1 cellular context compared by ENCODE assay signal in the genomic region with DNA sequence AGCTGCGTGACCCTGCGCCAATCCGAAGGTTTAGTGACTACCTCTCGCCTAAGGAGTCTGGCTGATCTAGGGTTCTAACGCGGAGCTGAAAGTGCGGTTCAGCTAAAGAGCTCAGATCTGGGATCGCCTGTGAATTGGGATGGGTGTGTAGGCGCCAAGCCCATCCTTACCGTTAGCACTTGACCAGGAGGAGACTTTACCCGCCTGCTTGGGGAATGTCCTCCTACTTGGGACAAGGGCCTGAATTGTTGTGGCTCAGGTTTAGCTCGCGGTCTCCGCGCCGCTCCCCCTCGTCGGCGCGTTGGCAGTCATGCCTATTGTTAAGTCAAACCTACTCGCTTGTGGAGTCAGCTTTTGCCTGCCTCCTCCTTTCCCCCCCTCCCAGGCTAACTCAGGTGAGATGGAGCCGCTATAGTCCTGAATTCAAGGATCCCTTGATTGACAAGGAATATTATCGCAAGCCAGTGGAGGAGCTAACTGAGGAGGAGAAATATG.
TF ChIP-seq lines count a peak whose summit lies in the region.

No MANE protein-coding gene starts in this region.

TF ChIP-seq in HepG2, 621 proteins besides CTCF, POLR2A, EP300 and RAD21 (continued from another document):
- TF ChIP-seq, protein P1, sequence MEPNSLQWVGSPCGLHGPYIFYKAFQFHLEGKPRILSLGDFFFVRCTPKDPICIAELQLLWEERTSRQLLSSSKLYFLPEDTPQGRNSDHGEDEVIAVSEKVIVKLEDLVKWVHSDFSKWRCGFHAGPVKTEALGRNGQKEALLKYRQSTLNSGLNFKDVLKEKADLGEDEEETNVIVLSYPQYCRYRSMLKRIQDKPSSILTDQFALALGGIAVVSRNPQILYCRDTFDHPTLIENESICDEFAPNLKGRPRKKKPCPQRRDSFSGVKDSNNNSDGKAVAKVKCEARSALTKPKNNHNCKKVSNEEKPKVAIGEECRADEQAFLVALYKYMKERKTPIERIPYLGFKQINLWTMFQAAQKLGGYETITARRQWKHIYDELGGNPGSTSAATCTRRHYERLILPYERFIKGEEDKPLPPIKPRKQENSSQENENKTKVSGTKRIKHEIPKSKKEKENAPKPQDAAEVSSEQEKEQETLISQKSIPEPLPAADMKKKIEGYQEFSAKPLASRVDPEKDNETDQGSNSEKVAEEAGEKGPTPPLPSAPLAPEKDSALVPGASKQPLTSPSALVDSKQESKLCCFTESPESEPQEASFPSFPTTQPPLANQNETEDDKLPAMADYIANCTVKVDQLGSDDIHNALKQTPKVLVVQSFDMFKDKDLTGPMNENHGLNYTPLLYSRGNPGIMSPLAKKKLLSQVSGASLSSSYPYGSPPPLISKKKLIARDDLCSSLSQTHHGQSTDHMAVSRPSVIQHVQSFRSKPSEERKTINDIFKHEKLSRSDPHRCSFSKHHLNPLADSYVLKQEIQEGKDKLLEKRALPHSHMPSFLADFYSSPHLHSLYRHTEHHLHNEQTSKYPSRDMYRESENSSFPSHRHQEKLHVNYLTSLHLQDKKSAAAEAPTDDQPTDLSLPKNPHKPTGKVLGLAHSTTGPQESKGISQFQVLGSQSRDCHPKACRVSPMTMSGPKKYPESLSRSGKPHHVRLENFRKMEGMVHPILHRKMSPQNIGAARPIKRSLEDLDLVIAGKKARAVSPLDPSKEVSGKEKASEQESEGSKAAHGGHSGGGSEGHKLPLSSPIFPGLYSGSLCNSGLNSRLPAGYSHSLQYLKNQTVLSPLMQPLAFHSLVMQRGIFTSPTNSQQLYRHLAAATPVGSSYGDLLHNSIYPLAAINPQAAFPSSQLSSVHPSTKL (CRISPR knock-in tag; IDR thresholded peaks at IDR 0.05), result 0 out of 2 replicates have a peak, but pooled peaks have one; percentile 1
- TF ChIP-seq FOXO1 (CRISPR knock-in tag; IDR thresholded peaks at IDR 0.05) (0 out of 2 replicates have a peak, but pooled peaks have one; percentile 8), GLMP (CRISPR knock-in tag; IDR thresholded peaks at IDR 0.05; ENCODE audit: borderline replicate concordance) (no peak), NAIF1 (CRISPR knock-in tag; IDR thresholded peaks at IDR 0.05; ENCODE audit: borderline replicate concordance) (peak; percentile 71; the same call in 1 of the 2 replicates), PHF20 (CRISPR knock-in tag; IDR thresholded peaks at IDR 0.05) (no peak), NFYC (CRISPR knock-in tag; IDR thresholded peaks at IDR 0.05) (0 out of 2 replicates have a peak, but pooled peaks have one; percentile 3), ZNF335 (CRISPR knock-in tag; IDR thresholded peaks at IDR 0.05) (no peak), LCORL (IDR thresholded peaks at IDR 0.05) (no peak), LCORL (CRISPR knock-in tag; IDR thresholded peaks at IDR 0.05) (0 out of 2 replicates have a peak, but pooled peaks have one; percentile 7), STAT5B (CRISPR knock-in tag; IDR thresholded peaks at IDR 0.05) (0 out of 2 replicates have a peak, but pooled peaks have one; percentile 0), ZNF337 (CRISPR knock-in tag; IDR thresholded peaks at IDR 0.05; ENCODE audit: borderline replicate concordance, low read depth) (no peak), ZSCAN21 (CRISPR knock-in tag; IDR thresholded peaks at IDR 0.05; ENCODE audit: borderline replicate concordance) (no peak), ZSCAN5A (CRISPR knock-in tag; IDR thresholded peaks at IDR 0.05; ENCODE audit: borderline replicate concordance) (no peak), ETV6 (CRISPR knock-in tag; conservative IDR thresholded peaks at IDR 0.05) (peak; percentile 40; the same call in 1 of the 2 replicates), KLF9 (CRISPR knock-in tag; IDR thresholded peaks at IDR 0.05; ENCODE audit: low read depth) (no peak), BORCS8-MEF2B (CRISPR knock-in tag; IDR thresholded peaks at IDR 0.05) (peak; percentile 10; the same call in 1 of the 2 replicates)
- TF ChIP-seq, protein P2, sequence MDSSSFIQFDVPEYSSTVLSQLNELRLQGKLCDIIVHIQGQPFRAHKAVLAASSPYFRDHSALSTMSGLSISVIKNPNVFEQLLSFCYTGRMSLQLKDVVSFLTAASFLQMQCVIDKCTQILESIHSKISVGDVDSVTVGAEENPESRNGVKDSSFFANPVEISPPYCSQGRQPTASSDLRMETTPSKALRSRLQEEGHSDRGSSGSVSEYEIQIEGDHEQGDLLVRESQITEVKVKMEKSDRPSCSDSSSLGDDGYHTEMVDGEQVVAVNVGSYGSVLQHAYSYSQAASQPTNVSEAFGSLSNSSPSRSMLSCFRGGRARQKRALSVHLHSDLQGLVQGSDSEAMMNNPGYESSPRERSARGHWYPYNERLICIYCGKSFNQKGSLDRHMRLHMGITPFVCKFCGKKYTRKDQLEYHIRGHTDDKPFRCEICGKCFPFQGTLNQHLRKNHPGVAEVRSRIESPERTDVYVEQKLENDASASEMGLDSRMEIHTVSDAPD (CRISPR knock-in tag; IDR thresholded peaks at IDR 0.05), result 0 out of 2 replicates have a peak, but pooled peaks have one; percentile 51
